In genomic region chr12:20483776-20484175, GRCh38 we compare ENCODE assay signal across 17 cellular contexts.
"Had no signal": no experiment of that assay in that cellular context is flagged by ENCODE, and none has a peak within 500 bp of the region (broad histone marks: within the 10 kb centered on the region; RNA-seq: fewer than 3 reads in every experiment).

No MANE protein-coding gene starts in this region.

- H3K9me3 ChIP-seq: gastroesophageal sphincter, tibial nerve had no signal

- H3K36me3 ChIP-seq: gastroesophageal sphincter, tibial nerve had no signal

- H3K4me1 ChIP-seq: tibial nerve had no signal

- H3K36me3 Mint-ChIP-seq: brain; stimulated activated effector memory CD8-positive, alpha-beta T cell treated with anti-CD3 and anti-CD28 coated beads, Interleukin-12 subunit alpha, Interleukin-12 subunit beta, amount 100 ng/mL, for 72 hours had no signal

- H3K27ac Mint-ChIP-seq: activated B cell treated with CpG ODN at 0.5 μM for 24 hours; activated CD4-positive, alpha-beta T cell treated with anti-CD3 and anti-CD28 coated beads, Interleukin-2, amount 10 ng/mL, durations not matched to agents 24 days and 14 days; activated T-helper 2 cell treated with anti-CD3 and anti-CD28 coated beads, Interferon-gamma antibody, Interleukin-2, Interleukin-4, amounts not matched to agents 10 μg/mL and 5 μg/mL and 100 μg/mL, durations not matched to agents 14 hours and 24 hours and 36 hours; brain; nephron progenitor cell; stimulated activated effector memory CD8-positive, alpha-beta T cell treated with anti-CD3 and anti-CD28 coated beads, Interleukin-12 subunit alpha, Interleukin-12 subunit beta, amount 100 ng/mL, for 72 hours; T-helper 1 cell treated with Interleukin-12 subunit alpha and Interleukin-12 subunit beta and Interleukin-4 antibody, amounts not matched to agents 30 μg/mL and 1 μg/mL, for 36 hours had no signal

- DNase-seq: activated B cell treated with CpG ODN at 0.5 μM for 24 hours; activated CD4-positive, alpha-beta T cell treated with anti-CD3 and anti-CD28 coated beads, Interleukin-2, amount 10 ng/mL, durations not matched to agents 24 days and 14 days; activated CD8-positive, alpha-beta memory T cell treated with anti-CD3 and anti-CD28 coated beads for 24 hours; activated naive CD4-positive, alpha-beta T cell treated with anti-CD3 and anti-CD28 coated beads, Interleukin-2, amount 50 U/mL, for 16 hours; cerebellar nuclear complex; dorsolateral prefrontal cortex; kidney; left ventricle myocardium superior; mesendoderm; nephron progenitor cell had no signal

- H3K4me3 Mint-ChIP-seq: activated B cell treated with CpG ODN at 0.5 μM for 24 hours; activated CD4-positive, alpha-beta T cell treated with anti-CD3 and anti-CD28 coated beads, Interleukin-2, amount 10 ng/mL, durations not matched to agents 24 days and 14 days; brain; nephron progenitor cell; stimulated activated effector memory CD8-positive, alpha-beta T cell treated with anti-CD3 and anti-CD28 coated beads, Interleukin-12 subunit alpha, Interleukin-12 subunit beta, amount 100 ng/mL, for 72 hours; T-helper 1 cell treated with Interleukin-12 subunit alpha and Interleukin-12 subunit beta and Interleukin-4 antibody, amounts not matched to agents 30 μg/mL and 1 μg/mL, for 36 hours had no signal

- H3K4me3 ChIP-seq: dorsolateral prefrontal cortex, gastroesophageal sphincter, tibial nerve had no signal

- H3K27me3 ChIP-seq: dorsolateral prefrontal cortex, gastroesophageal sphincter, tibial nerve had no signal

- H3K9me3 Mint-ChIP-seq: activated B cell treated with CpG ODN at 0.5 μM for 24 hours; activated CD4-positive, alpha-beta T cell treated with anti-CD3 and anti-CD28 coated beads, Interleukin-2, amount 10 ng/mL, durations not matched to agents 24 days and 14 days; activated T-helper 2 cell treated with anti-CD3 and anti-CD28 coated beads, Interferon-gamma antibody, Interleukin-2, Interleukin-4, amounts not matched to agents 10 μg/mL and 5 μg/mL and 100 μg/mL, durations not matched to agents 14 hours and 24 hours and 36 hours; brain; nephron progenitor cell; stimulated activated effector memory CD8-positive, alpha-beta T cell treated with anti-CD3 and anti-CD28 coated beads, Interleukin-12 subunit alpha, Interleukin-12 subunit beta, amount 100 ng/mL, for 72 hours; T-helper 1 cell treated with Interleukin-12 subunit alpha and Interleukin-12 subunit beta and Interleukin-4 antibody, amounts not matched to agents 30 μg/mL and 1 μg/mL, for 36 hours had no signal

- ATAC-seq: esophagus mucosa; gastroesophageal sphincter; left ventricle myocardium superior; stimulated activated effector memory CD8-positive, alpha-beta T cell treated with anti-CD3 and anti-CD28 coated beads, Interleukin-12 subunit alpha, Interleukin-12 subunit beta, amount 100 ng/mL, for 72 hours had no signal

- H3K27me3 Mint-ChIP-seq: activated B cell treated with CpG ODN at 0.5 μM for 24 hours; activated CD4-positive, alpha-beta T cell treated with anti-CD3 and anti-CD28 coated beads, Interleukin-2, amount 10 ng/mL, durations not matched to agents 24 days and 14 days; brain had no signal

- H3K27ac ChIP-seq: dorsolateral prefrontal cortex, gastroesophageal sphincter, tibial nerve had no signal

- H3K4me1 Mint-ChIP-seq: activated B cell treated with CpG ODN at 0.5 μM for 24 hours; activated CD4-positive, alpha-beta T cell treated with anti-CD3 and anti-CD28 coated beads, Interleukin-2, amount 10 ng/mL, durations not matched to agents 24 days and 14 days; nephron progenitor cell; stimulated activated effector memory CD8-positive, alpha-beta T cell treated with anti-CD3 and anti-CD28 coated beads, Interleukin-12 subunit alpha, Interleukin-12 subunit beta, amount 100 ng/mL, for 72 hours had no signal
